Comparison of ENCODE assay signal across 1 cellular context in the genomic region with DNA sequence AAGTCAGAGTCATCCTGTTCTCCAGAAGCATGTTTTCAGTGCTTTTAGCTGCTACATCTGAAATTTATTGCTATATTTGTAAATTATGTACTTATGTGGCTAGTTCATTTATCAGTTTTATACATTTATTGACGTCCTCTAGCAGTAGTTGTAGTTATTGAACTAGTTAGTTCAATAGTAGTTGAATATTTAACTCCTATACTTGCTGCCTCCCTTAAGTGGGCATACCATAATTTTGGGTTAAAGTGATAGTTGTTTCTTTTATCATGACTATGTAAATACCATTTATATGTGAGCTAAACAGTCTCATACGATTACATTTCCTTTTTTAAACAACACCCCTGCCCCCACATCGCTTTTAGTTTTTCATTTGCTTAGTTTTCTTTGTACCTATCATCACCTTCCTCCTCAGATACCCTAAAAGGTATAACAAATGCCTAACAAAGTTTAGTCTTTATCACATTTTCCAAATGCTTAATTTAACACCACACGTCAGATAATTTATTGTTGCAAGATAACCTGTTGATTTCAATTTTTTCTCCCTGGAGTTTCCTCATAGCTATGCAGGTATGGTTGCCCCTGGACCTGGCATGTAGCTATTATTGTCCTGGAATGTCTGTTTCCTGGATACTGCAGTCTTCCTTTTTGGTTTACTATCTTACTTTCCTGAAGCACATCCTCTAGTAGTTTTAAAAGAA.
TF ChIP-seq lines count a peak whose summit lies in the region.

No MANE protein-coding gene starts in this region.

TF ChIP-seq in HEK293, 187 proteins besides CTCF, POLR2A, EP300 and RAD21 (continued from another document):
- TF ChIP-seq ZNF639 (tag by site-specific recombination; IDR thresholded peaks at IDR 0.05) = no peak
- TF ChIP-seq ZNF837 (tag by site-specific recombination; IDR thresholded peaks at IDR 0.05) = no peak
- TF ChIP-seq SCRT2 (tag by site-specific recombination; IDR thresholded peaks at IDR 0.05) = peak; percentile 76
- no peak for TF ChIP-seq ZFP37 (tag by site-specific recombination; IDR thresholded peaks at IDR 0.05)
- no peak for TF ChIP-seq ZNF19 (tag by site-specific recombination; IDR thresholded peaks at IDR 0.05; ENCODE audit: low read depth)
- TF ChIP-seq ZFHX2 (tag by site-specific recombination; conservative IDR thresholded peaks at IDR 0.05) = no peak
